18 cellular contexts compared by ENCODE assay signal in the genomic region with DNA sequence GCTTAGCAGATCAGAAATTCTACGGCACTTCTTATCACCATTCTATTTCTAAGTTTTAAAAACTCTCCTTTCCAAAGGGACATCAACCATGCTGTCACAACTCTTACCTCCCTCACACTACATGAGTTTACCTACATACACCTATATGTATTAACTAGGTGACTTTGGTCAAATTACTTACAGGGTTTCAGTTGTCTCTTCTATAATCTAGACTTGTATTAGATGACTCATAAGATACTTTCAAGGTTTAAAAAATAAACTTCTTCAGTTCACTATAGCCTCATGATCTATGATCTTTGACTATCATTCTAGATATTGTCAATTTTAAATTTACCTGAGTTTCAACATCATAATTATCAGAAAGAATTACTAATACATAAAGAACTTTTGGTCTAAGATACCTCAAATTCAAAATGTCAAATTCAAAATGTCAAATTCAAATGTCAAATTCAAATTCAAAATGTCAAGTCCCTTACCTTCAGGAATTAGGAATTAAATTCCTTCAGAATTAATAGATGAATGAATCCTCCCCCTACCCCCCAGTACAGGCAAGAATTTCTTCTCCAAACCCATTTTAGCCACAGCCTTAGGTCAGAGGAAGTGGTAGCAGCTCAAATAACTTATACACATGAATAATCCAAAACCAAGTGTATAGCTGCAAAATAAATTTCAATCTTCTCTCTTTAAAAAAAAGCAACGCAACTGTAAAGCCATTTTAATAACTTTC. TPM values are rescaled to one million over a fixed set of nuclear protein-coding genes. Genes with fewer than 3 reads are reported as not detected.
DNase-seq lines count a peak whose midpoint lies in the region; ATAC-seq, FAIRE-seq and TF ChIP-seq lines count a peak whose summit lies in the region.
"Had no signal": no experiment of that assay in that cellular context is flagged by ENCODE, and none has a peak within 500 bp of the region (broad histone marks: within the 10 kb centered on the region; RNA-seq: fewer than 3 reads in every experiment).

No MANE protein-coding gene starts in this region.

- H3K27ac ChIP-seq in A549 (no peak overlapping the region), brain microvascular endothelial cell (no peak overlapping the region)
- H3K27ac ChIP-seq: stomach, vagina had no signal

- no peak for TF ChIP-seq EP300 in A549 (IDR thresholded peaks at IDR 0.05)

- in situ Hi-C loops in brain microvascular endothelial cell (cut with HindIII; ENCODE audit: low pct_ligation_motif_present, low sequenced_read_pairs): no loop called here

- H3K9me3 ChIP-seq in A549: no peaks in the 10 kb centered on the region
- H3K9me3 ChIP-seq: stomach, vagina had no signal

- POLR2A ChIA-PET in A549 (lab: Yijun Ruan, JAX): no interaction called here

- H3K4me3 Mint-ChIP-seq in nephron: no peak overlapping the region

- no peak overlapping the region for H3K4me2 ChIP-seq in A549

- TF ChIP-seq RAD21 in A549 (conservative IDR thresholded peaks at IDR 0.05 in 1 of 2, IDR thresholded peaks at IDR 0.05 in 1 of 2): no peak

- H3K4me1 ChIP-seq in A549: peaks cover 22% of the 10 kb centered on the region

- intact Hi-C loops in head of caudate nucleus (cut with DNase I): no loop called here

- ATAC-seq in A549: no peak

- TF ChIP-seq POLR2A in A549 (IDR thresholded peaks at IDR 0.05; ENCODE audit: low read length): no peak

- no peaks in the 10 kb centered on the region for H3K27me3 ChIP-seq in brain microvascular endothelial cell (replicated peaks)
- H3K27me3 ChIP-seq: stomach, vagina had no signal

- peaks cover 35% of the 10 kb centered on the region for H3K4me1 Mint-ChIP-seq in nephron

- H3K9me3 Mint-ChIP-seq in nephron: no peaks in the 10 kb centered on the region

- DNase-seq in A549 (ENCODE audit: low read depth in 1 of 2, low spot score in 1 of 2) (no peak), GM18507 (ENCODE audit: extremely low spot score, insufficient read length, low read depth) (peak; percentile 9), brain microvascular endothelial cell (no peak), head of caudate nucleus (no peak), activated gamma-delta T cell treated with Interleukin-2 at 50 U/mL for 16 hours (no peak)
- no peak for DNase-seq in stimulated activated CD4-positive, alpha-beta T cell treated with anti-CD3 and anti-CD28 coated beads, Interleukin-2, amount 100 ng/mL, for 24 hours
- DNase-seq: activated CD4-positive, alpha-beta T cell treated with anti-CD3 and anti-CD28 coated beads, Interleukin-2, amount 50 U/mL, for 4 hours; COR-L47; GF-D8; midbrain; NCI-H82; stimulated activated CD4-positive, alpha-beta T cell treated with anti-CD3 and anti-CD28 coated beads, Interleukin-15, amount 100 ng/mL, for 24 hours; stomach; SW 1271 had no signal

- peaks cover 29% of the 10 kb centered on the region for H3K36me3 Mint-ChIP-seq in nephron (ENCODE audit: low read depth)

- H3K27ac Mint-ChIP-seq in nephron: peak overlapping the region; percentile 5 to 17 (median 7)

- TF ChIP-seq CTCF in A549 (IDR thresholded peaks at IDR 0.05): no peak
- no peak for TF ChIP-seq CTCF in nephron (IDR thresholded peaks at IDR 0.05; ENCODE audit: unreplicated experiment in 3 of 3)
- no peak for TF ChIP-seq CTCF in brain microvascular endothelial cell (IDR thresholded peaks at IDR 0.05; ENCODE audit: low read depth, low read length, missing control alignments)

- H3K36me3 ChIP-seq in brain microvascular endothelial cell (replicated peaks): peaks cover 5% of the 10 kb centered on the region

- no peak overlapping the region for H3K4me3 ChIP-seq in A549
- no peak overlapping the region for H3K4me3 ChIP-seq in brain microvascular endothelial cell (ENCODE audit: low read depth, low read length)
- H3K4me3 ChIP-seq: stomach, vagina had no signal

- FAIRE-seq in A549 (lab: Jason Lieb, UNC) (no peak), GM18507 (lab: Jason Lieb, UNC) (no peak), TTC549 (lab: Jason Lieb, UNC) (peak; percentile 78)
- FAIRE-seq: endometrium had no signal

- 91% methylated on average over 2 of the region's 2 CpGs for WGBS in A549 (ENCODE audit: missing lambda C conversion rate)

- no peaks in the 10 kb centered on the region for H3K27me3 Mint-ChIP-seq in nephron (ENCODE audit: low read depth)

- CTCF ChIA-PET in A549 (lab: Yijun Ruan, JAX): interaction anchor here (1.1 to 2.0 kb wide), 2 partner anchors 17 to 91 kb away, joined by 3 to 7 read pairs; no protein-coding TSS in a partner anchor

TF ChIP-seq in A549, 52 proteins besides CTCF, POLR2A, EP300 and RAD21:
- TF ChIP-seq FOSL2 (IDR thresholded peaks at IDR 0.05): no peak
- peak; percentile 35; the same call in 1 of the 2 replicates for TF ChIP-seq FOSL2 (CRISPR knock-in tag; IDR thresholded peaks at IDR 0.05)
- no peak for TF ChIP-seq HES2 (IDR thresholded peaks at IDR 0.05)

RNA-seq across cellular contexts. Expression of gene OTUD7B, which starts 31.1 kb away (rescaled TPM):
- polyA plus RNA-seq in A549 (2011; rRNA removed) (12.1 and 13.0 TPM in 2 replicates), A549 (2017; fragmentation: RNase III; extraction: RNeasy Plus Mini Kit Qiagen cat#74134 plus additional on column Dnase treatment) (6.9 to 8.0 TPM (median 8.0 TPM) in 3 replicates)
- 2.6 and 3.2 TPM in 2 replicates for polyA plus RNA-seq in A549 (2012; cell fraction: cytosol; rRNA removed)
- 2.4 and 3.8 TPM in 2 replicates for polyA plus RNA-seq in A549 (2012; cell fraction: nucleus; rRNA removed)
- polyA minus RNA-seq in A549 (2011; rRNA and poly(A)+ RNA removed): 29.0 and 33.1 TPM in 2 replicates

RNA-seq across cellular contexts. Expression of gene MTMR11, which starts 42.7 kb away (rescaled TPM):
- 31.2 and 34.8 TPM in 2 replicates for polyA plus RNA-seq in A549 (2011; rRNA removed)
- polyA plus RNA-seq in A549 (2012; cell fraction: cytosol; rRNA removed): 9.7 and 11.3 TPM in 2 replicates
- 40.4 and 50.0 TPM in 2 replicates for polyA plus RNA-seq in A549 (2012; cell fraction: nucleus; rRNA removed)
- 10.9 to 16.2 TPM (median 14.5 TPM) in 3 replicates for polyA plus RNA-seq in A549 (2017; fragmentation: RNase III; extraction: RNeasy Plus Mini Kit Qiagen cat#74134 plus additional on column Dnase treatment)
- polyA minus RNA-seq in A549 (2011; rRNA and poly(A)+ RNA removed): 50.3 and 50.4 TPM in 2 replicates

RNA-seq across cellular contexts. Expression of gene SF3B4, which starts 51.8 kb away (rescaled TPM):
- polyA plus RNA-seq in A549 (2011; rRNA removed): 71.2 and 95.1 TPM in 2 replicates
- polyA plus RNA-seq in A549 (2012; cell fraction: cytosol; rRNA removed): 72.5 and 101 TPM in 2 replicates
- 146 TPM in 2 replicates for polyA plus RNA-seq in A549 (2012; cell fraction: nucleus; rRNA removed)
- polyA plus RNA-seq in A549 (2017; fragmentation: RNase III; extraction: RNeasy Plus Mini Kit Qiagen cat#74134 plus additional on column Dnase treatment): 92.3 to 97.7 TPM (median 94.6 TPM) in 3 replicates
- polyA minus RNA-seq in A549 (2011; rRNA and poly(A)+ RNA removed): 73.2 and 78.5 TPM in 2 replicates
